Comparison of ENCODE assay signal across 8 cellular contexts in the genomic region with DNA sequence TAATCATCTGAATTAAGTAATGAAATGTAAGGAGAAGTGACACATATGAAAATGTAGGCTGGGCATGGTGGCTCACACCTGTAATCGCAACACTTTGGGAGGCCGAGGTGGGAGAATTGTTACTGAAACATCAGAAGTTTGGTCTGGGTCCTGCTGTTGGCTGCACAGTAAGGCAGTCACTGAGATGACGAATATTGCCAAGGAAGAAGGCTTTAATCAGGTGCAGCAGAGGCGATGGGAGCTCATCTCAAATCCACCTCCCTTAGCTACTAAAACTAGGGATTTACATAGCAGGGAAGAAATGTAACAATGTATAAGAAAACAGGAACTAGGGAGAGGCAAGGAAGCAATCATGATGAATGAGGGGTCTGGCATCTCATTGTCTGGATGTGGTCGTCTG.
"Had no signal": no experiment of that assay in that cellular context is flagged by ENCODE, and none has a peak within 500 bp of the region (broad histone marks: within the 10 kb centered on the region; RNA-seq: fewer than 3 reads in every experiment).

No MANE protein-coding gene starts in this region.

- DNase-seq: GDM1, GF-D8 had no signal

- ATAC-seq: GM12878 had no signal

- FAIRE-seq: G401.6, GM12878, GM12891, GM12892, GM18507, GM19239 had no signal

- H3K4me3 ChIP-seq: GM12878 had no signal
